Comparison of ENCODE assay signal across 11 cellular contexts in the genomic region with DNA sequence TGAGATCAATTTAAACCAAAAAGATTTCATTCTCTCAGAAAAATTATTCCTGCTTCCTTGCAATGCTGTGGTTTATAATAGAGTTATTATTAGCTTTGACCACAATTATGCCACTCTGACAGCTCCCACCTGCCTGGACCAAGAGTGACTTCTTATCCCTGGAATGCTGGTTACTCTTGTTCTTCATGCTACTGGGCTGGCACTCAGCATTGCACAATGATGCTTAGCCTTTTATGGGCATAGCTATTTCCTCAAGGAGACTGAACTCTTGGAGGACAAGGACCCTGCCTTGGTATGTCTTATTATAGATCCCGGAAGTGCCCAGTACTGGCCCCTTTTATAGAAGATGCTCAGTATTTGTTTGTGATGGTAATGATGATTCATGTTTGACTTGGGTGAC.
DNase-seq lines count a peak whose midpoint lies in the region; ATAC-seq lines count a peak whose summit lies in the region.
"Had no signal": no experiment of that assay in that cellular context is flagged by ENCODE, and none has a peak within 500 bp of the region (broad histone marks: within the 10 kb centered on the region; RNA-seq: fewer than 3 reads in every experiment).

No MANE protein-coding gene starts in this region.

- ATAC-seq in HG03280 (IDR thresholded peaks at IDR 0.05; ENCODE audit: unreplicated experiment) (no peak), HG02610 (IDR thresholded peaks at IDR 0.05; ENCODE audit: unreplicated experiment) (no peak)

- DNase-seq in GM04503 (ENCODE audit: low read depth) (peak; percentile 93), RPMI7951 (ENCODE audit: low read depth) (peak; percentile 96), fibroblast of gingiva (ENCODE audit: low read depth) (peak; percentile 95), renal cortical epithelial cell (ENCODE audit: low read depth) (peak; percentile 99), NCI-H510A (lab: John Stamatoyannopoulos, UW) (no peak), RPMI8226 (no peak)
- DNase-seq: activated CD4-positive, CD25-positive, alpha-beta regulatory T cell; H9; NCI-H1092 had no signal

Comparison
In these comparisons a context has a peak if more than half of its experiments do, and no peak if none do; other contexts are left out.
1. DNase-seq: peak in GM04503 (single experiment), RPMI7951 (single experiment), fibroblast of gingiva (single experiment) and renal cortical epithelial cell (single experiment); none in NCI-H510A (single experiment) and RPMI8226 (single experiment).